Comparison of ENCODE assay signal across 2 cellular contexts in genomic region chr19:58549664-58550361, GRCh38.
A peak's percentile ranks its signal among the peaks of the same experiment; 100 is the strongest.
TF ChIP-seq lines count a peak whose summit lies in the region.

No MANE protein-coding gene starts in this region.

TF ChIP-seq in HCT116, 20 proteins besides CTCF, POLR2A, EP300 and RAD21:
- TF ChIP-seq EZH2 (IDR thresholded peaks at IDR 0.05) (no peak), JUND (IDR thresholded peaks at IDR 0.05) (no peak), ATF3 (IDR thresholded peaks at IDR 0.05) (no peak), EZH2phosphoT487 (IDR thresholded peaks at IDR 0.05; ENCODE audit: borderline replicate concordance) (no peak), REST (IDR thresholded peaks at IDR 0.05; ENCODE audit: low read depth) (no peak)

TF ChIP-seq in GM12878, 131 proteins besides CTCF, POLR2A, EP300 and RAD21:
- TF ChIP-seq POLR2AphosphoS2 (IDR thresholded peaks at IDR 0.05; ENCODE audit: low read depth, low read length) (peak; percentile 48; the same call in 1 of the 2 replicates), SIN3A (IDR thresholded peaks at IDR 0.05; ENCODE audit: low read depth, low read length) (no peak)
